In the genomic region with DNA sequence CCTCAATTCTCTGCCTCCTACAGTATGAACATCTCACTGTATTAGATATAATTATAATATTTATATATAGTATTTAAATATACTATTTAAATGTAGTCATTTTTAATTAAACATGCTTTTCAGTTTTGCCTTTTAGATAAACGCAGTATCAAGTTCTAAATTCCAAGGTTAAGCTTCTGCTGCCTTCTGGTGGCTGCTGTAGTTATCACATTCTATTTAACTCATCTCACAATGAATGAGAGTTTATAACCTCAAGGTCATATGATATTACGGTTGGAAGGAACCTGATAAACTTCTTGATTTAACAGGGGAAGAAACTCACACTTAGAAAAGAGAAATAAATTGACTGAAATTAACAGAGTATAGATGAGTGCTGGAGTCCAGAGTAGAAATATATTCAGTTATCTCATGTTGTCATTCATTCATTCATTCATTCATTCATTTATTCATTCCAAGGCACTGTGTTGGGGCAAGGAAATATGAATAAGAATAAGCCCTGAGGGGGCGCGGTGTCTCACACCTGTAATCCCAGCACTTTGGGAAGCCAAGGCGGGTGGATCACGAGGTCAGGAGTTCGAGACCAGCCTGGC, we compare ENCODE assay signal across 7 cellular contexts. TPM values are rescaled to one million over a fixed set of nuclear protein-coding genes. Genes with fewer than 3 reads are reported as not detected.
DNase-seq lines count a peak whose midpoint lies in the region; ATAC-seq, FAIRE-seq and TF ChIP-seq lines count a peak whose summit lies in the region.

No MANE protein-coding gene starts in this region.

- H3K27ac ChIP-seq in DOHH2 (ENCODE audit: low read depth, low read length) (no peak overlapping the region), GM12878 (ENCODE audit: control insufficient read depth, insufficient read depth) (no peak overlapping the region), kidney (ENCODE audit: low read depth in 2 of 2, low read length in 2 of 2) (no peak overlapping the region), tibial artery (no peak overlapping the region)

- intact Hi-C loops in GM12878 (cut with micrococcal nuclease; ENCODE audit: unreplicated experiment) = loop anchor here (1.0 to 5.0 kb wide), 5 partner anchors 34 to 477 kb away; no protein-coding TSS in a partner anchor
- intact Hi-C loops in kidney (cut with DNase I) = no loop called here
- intact Hi-C loops in tibial artery (cut with DNase I; ENCODE audit: low total_unique reads) = loop anchor here (5.0 kb wide), 1 partner anchor 427 kb away; no protein-coding TSS in a partner anchor

- TF ChIP-seq CTCF in DOHH2 (IDR thresholded peaks at IDR 0.05; ENCODE audit: low read depth, low read length, poor library complexity, severe bottlenecking) (peak; percentile 72), HFF-Myc (IDR thresholded peaks at IDR 0.05; ENCODE audit: low read depth, low read length, missing control alignments) (peak; percentile 17), GM12878 (IDR thresholded peaks at IDR 0.05 in 2 of 3, conservative IDR thresholded peaks at IDR 0.05 in 1 of 3; ENCODE audit: control insufficient read depth in 2 of 3, extremely low read depth in 1 of 3, insufficient read depth in 1 of 3, low read depth in 3 of 3, low read length in 3 of 3) (peak; percentile 50 to 72 (median 56); a peak in 5 of 6 replicates), kidney (IDR thresholded peaks at IDR 0.05; ENCODE audit: borderline replicate concordance, extremely low read depth, insufficient read depth) (peak; percentile 67), tibial artery (IDR thresholded peaks at IDR 0.05) (peak; percentile 64 to 70)

- no peak for TF ChIP-seq EP300 in GM12878 (IDR thresholded peaks at IDR 0.05; ENCODE audit: borderline replicate concordance in 1 of 2, control insufficient read depth in 1 of 2, low read depth in 2 of 2, low read length in 2 of 2)

- H3K4me1 ChIP-seq in DOHH2 (ENCODE audit: control insufficient read depth, low read length) = peaks cover 34% of the 10 kb centered on the region
- no peaks in the 10 kb centered on the region for H3K4me1 ChIP-seq in GM12878 (ENCODE audit: control insufficient read depth, insufficient read depth, low read length)
- H3K4me1 ChIP-seq in kidney (ENCODE audit: control insufficient read depth in 1 of 2, insufficient read depth in 1 of 2, low read depth in 1 of 2, low read length in 2 of 2) = no peaks in the 10 kb centered on the region
- no peaks in the 10 kb centered on the region for H3K4me1 ChIP-seq in tibial artery

- RAD21 ChIA-PET in GM12878 (lab: Charles Lee; ENCODE audit: unreplicated experiment) = interaction anchor here (1.2 to 2.9 kb wide), 2 partner anchors 105 to 425 kb away, joined by 3 to 31 read pairs; no protein-coding TSS in a partner anchor

- no peak for DNase-seq in HFF-Myc (ENCODE audit: extremely low read depth, low read depth)
- DNase-seq in NCI-H748 treated with DMSO at 0.1 percent for 48 hours (lab: John Stamatoyannopoulos, UW) = peak; percentile 13
- DNase-seq in GM12878 (ENCODE audit: low read depth, low spot score) = no peak
- DNase-seq in kidney = no peak
- no peak for DNase-seq in tibial artery
- no peak for DNase-seq in effector CD8-positive, alpha-beta T cell (lab: John Stamatoyannopoulos, UW)

- H3K4me3 ChIP-seq in DOHH2 (ENCODE audit: low read length) = no peak overlapping the region
- H3K4me3 ChIP-seq in HFF-Myc (replicated peaks; ENCODE audit: low read depth, low read length) = no peak overlapping the region
- H3K4me3 ChIP-seq in GM12878 = no peak overlapping the region
- no peak overlapping the region for H3K4me3 ChIP-seq in kidney (ENCODE audit: low read length in 2 of 2)
- no peak overlapping the region for H3K4me3 ChIP-seq in tibial artery

- no peak for TF ChIP-seq POLR2A in GM12878 (IDR thresholded peaks at IDR 0.05; ENCODE audit: low read depth, low read length)

- SMC1A ChIA-PET in GM12878 (lab: Charles Lee; ENCODE audit: uncharacterized antibody, unreplicated experiment) = interaction anchor here (1.5 to 8.8 kb wide), 6 partner anchors 32 to 497 kb away, joined by 3 to 73 read pairs (median 6); no protein-coding TSS in a partner anchor

- 63% methylated on average over 7 of the region's 7 CpGs for WGBS in GM12878 (ENCODE audit: insufficient coverage, insufficient replicate concordance, low lambda C conversion rate, missing lambda C conversion rate)

- H3K9ac ChIP-seq in GM12878 (ENCODE audit: control insufficient read depth, insufficient read depth, low read length) (no peak overlapping the region), kidney (ENCODE audit: low read length in 2 of 2) (no peak overlapping the region)

- POLR2A ChIA-PET in GM12878 (lab: Charles Lee) = no interaction called here

- ATAC-seq in GM12878 = peak; percentile 71

- H3K36me3 ChIP-seq in DOHH2 (ENCODE audit: control insufficient read depth, low read length) (no peaks in the 10 kb centered on the region), GM12878 (ENCODE audit: control insufficient read depth in 2 of 2, insufficient read depth in 2 of 2, low read length in 1 of 2) (no peaks in the 10 kb centered on the region), kidney (ENCODE audit: control insufficient read depth in 1 of 2, insufficient read depth in 2 of 2, low read length in 2 of 2) (no peaks in the 10 kb centered on the region), tibial artery (no peaks in the 10 kb centered on the region)

- H3K27me3 ChIP-seq in DOHH2 (ENCODE audit: control insufficient read depth, low read length) = no peaks in the 10 kb centered on the region
- H3K27me3 ChIP-seq in GM12878 (replicated peaks in 1 of 2; ENCODE audit: control insufficient read depth in 2 of 2, insufficient read depth in 2 of 2, low read length in 1 of 2) = no peaks in the 10 kb centered on the region
- H3K27me3 ChIP-seq in tibial artery = no peaks in the 10 kb centered on the region

- H4K20me1 ChIP-seq in DOHH2 (ENCODE audit: control insufficient read depth, insufficient read depth, low read depth, low read length) (no peaks in the 10 kb centered on the region), GM12878 (ENCODE audit: control insufficient read depth, insufficient read depth) (no peaks in the 10 kb centered on the region)

- in situ Hi-C loops in GM12878 (cut with MboI) = no loop called here

- no TSS peak for BruUV-seq in GM12878 (replicated peaks; lab: Mats Ljungman, UMichigan)

- H3K9me3 ChIP-seq in DOHH2 (ENCODE audit: control insufficient read depth, insufficient read depth, low read length) (no peaks in the 10 kb centered on the region), GM12878 (replicated peaks; ENCODE audit: control insufficient read depth, insufficient read depth, low read length) (no peaks in the 10 kb centered on the region), kidney (ENCODE audit: control insufficient read depth in 1 of 2, low read length in 2 of 2) (no peaks in the 10 kb centered on the region), tibial artery (no peaks in the 10 kb centered on the region)

- TF ChIP-seq RAD21 in GM12878 (IDR thresholded peaks at IDR 0.05; ENCODE audit: insufficient read depth, low read depth, low read length) = peak; percentile 93

- CTCF ChIA-PET in GM12878 (lab: Yijun Ruan, JAX) = interaction anchor here (0.7 to 6.9 kb wide), 7 partner anchors 34 to 479 kb away, joined by 3 to 44 read pairs (median 6); no protein-coding TSS in a partner anchor

- H3K4me2 ChIP-seq in DOHH2 (ENCODE audit: low read length) (no peak overlapping the region), GM12878 (ENCODE audit: control insufficient read depth, insufficient read depth) (no peak overlapping the region)

- H3K79me2 ChIP-seq in DOHH2 (ENCODE audit: control insufficient read depth, low read length) (no peaks in the 10 kb centered on the region), GM12878 (ENCODE audit: control insufficient read depth, insufficient read depth, low read length) (no peaks in the 10 kb centered on the region)

- no peak overlapping the region for H2AFZ ChIP-seq in GM12878 (ENCODE audit: control insufficient read depth, low read depth, low read length)

- H3F3A ChIP-seq in DOHH2 (ENCODE audit: control insufficient read depth, insufficient read depth) = peaks cover 8% of the 10 kb centered on the region

- H3K9me2 ChIP-seq in DOHH2 (replicated peaks; ENCODE audit: control insufficient read depth, low read length) = no peaks in the 10 kb centered on the region

- FAIRE-seq in GM12878 (lab: Jason Lieb, UNC) = peak; percentile 84
- peak; percentile 89 for FAIRE-seq in kidney (lab: Jason Lieb, UNC)

TF ChIP-seq in GM12878, 131 proteins besides CTCF, POLR2A, EP300 and RAD21 (continues in another document):
- TF ChIP-seq ZNF24 (IDR thresholded peaks at IDR 0.05) = peak; percentile 96
- peak; percentile 34; the same call in 1 of the 2 replicates for TF ChIP-seq RAD51 (IDR thresholded peaks at IDR 0.05)
- no peak for TF ChIP-seq TAF1 (IDR thresholded peaks at IDR 0.05; ENCODE audit: borderline replicate concordance, low read depth, low read length)
- TF ChIP-seq HDAC2 (IDR thresholded peaks at IDR 0.05) = no peak
- TF ChIP-seq NFYA (IDR thresholded peaks at IDR 0.05; ENCODE audit: borderline replicate concordance, low read depth, low read length) = no peak
- peak; percentile 92 for TF ChIP-seq SMC3 (IDR thresholded peaks at IDR 0.05; ENCODE audit: borderline replicate concordance, low read length)

RNA-seq across cellular contexts. Expression of a gene that starts 31.9 kb away (rescaled TPM):
- 0.08 TPM in 1 of 2 replicates, not detected in the other for total RNA-seq in GM12878 (2013; cell fraction: nucleolus; rRNA removed)
- 0.11 and 0.16 TPM in 2 replicates for total RNA-seq in GM12878 (2014; rRNA removed)
- 0.09 and 0.18 TPM in 2 replicates for total RNA-seq in GM12878 (2014; rRNA removed; fragmentation: Illumina TruSeq; extraction: Trizol)
- total RNA-seq in GM12878 (2021) = 0.08 TPM in 1 of 2 replicates, not detected in the other
- 0.05 TPM for polyA plus RNA-seq in GM12878 (2011; ENCODE audit: low read depth)
- polyA plus RNA-seq in GM12878 (2011; rRNA removed) = 0.19 and 0.27 TPM in 2 replicates
- polyA plus RNA-seq in GM12878 (2011; cell fraction: cytosol; rRNA removed) = 0.12 and 0.13 TPM in 2 replicates
- polyA plus RNA-seq in GM12878 (2011; cell fraction: nucleus; rRNA removed) = 0.09 and 0.13 TPM in 2 replicates
- 0.07 and 0.11 TPM in 2 replicates for polyA plus RNA-seq in GM12878 (2012)
- polyA plus RNA-seq in GM12878 (2014; fragmentation: Illumina TruSeq; extraction: Trizol) = 0.10 and 0.15 TPM in 2 replicates
- under 1 TPM; 0.57 to 0.60 TPM for polyA plus RNA-seq in GM12878 (2014; fragmentation: Nextera tagmentation; extraction: Ambion mirVana)
- 0.12 and 0.16 TPM in 2 replicates for polyA plus RNA-seq in GM12878 (2014; rRNA removed)
- polyA plus RNA-seq in GM12878 (2016; fragmentation: Nextera tagmentation; extraction: Ambion mirVana) = under 1 TPM; 0.42 to 0.44 TPM
- 0.26 TPM in 1 of 2 replicates, not detected in the other for polyA minus RNA-seq in GM12878 (2011; rRNA and poly(A)+ RNA removed)
- not detected in 2 replicates for polyA minus RNA-seq in GM12878 (2011; cell fraction: cytosol; rRNA and poly(A)+ RNA removed)
- 0.29 TPM in 1 of 2 replicates, not detected in the other for polyA minus RNA-seq in GM12878 (2011; cell fraction: nucleus; rRNA and poly(A)+ RNA removed)
- not detected for total RNA-seq in kidney
- not detected for polyA plus RNA-seq in kidney (ENCODE audit: insufficient read depth, low read depth, low replicate concordance)

Comparison
In these comparisons a context has a peak if more than half of its experiments do, and no peak if none do; other contexts are left out.
1. CTCF ChIP-seq: peak in every context shown above with its lines; median percentile 72 in DOHH2; 67 in kidney; 67 in tibial artery; 56 in GM12878; 17 in HFF-Myc.